In genomic region chr20:23039136-23039875, GRCh38 we compare ENCODE assay signal across 28 cellular contexts. TPM values are rescaled to one million over a fixed set of nuclear protein-coding genes. Genes with fewer than 3 reads are reported as not detected.
"Had no signal": no experiment of that assay in that cellular context is flagged by ENCODE, and none has a peak within 500 bp of the region (broad histone marks: within the 10 kb centered on the region; RNA-seq: fewer than 3 reads in every experiment).

No MANE protein-coding gene starts in this region.

- H3K27me3 ChIP-seq: ascending aorta, Peyer's patch had no signal

- H3K4me3 Mint-ChIP-seq: activated CD4-positive, alpha-beta T cell treated with anti-CD3 and anti-CD28 coated beads, Interleukin-2, amount 10 ng/mL, durations not matched to agents 24 days and 14 days; activated CD8-positive, alpha-beta memory T cell treated with anti-CD3 and anti-CD28 coated beads, Interleukin-2, amount 10 ng/mL, durations not matched to agents 7 days and 5 days; activated naive CD8-positive, alpha-beta T cell treated with anti-CD3 and anti-CD28 coated beads, Interleukin-2, amount 50 U/mL, for 24 hours; activated T-cell treated with anti-CD3 and anti-CD28 coated beads, Interleukin-2, amount 50 U/mL, for 24 hours; brain; T-helper 1 cell treated with Interleukin-12 subunit alpha and Interleukin-12 subunit beta and Interleukin-4 antibody, amounts not matched to agents 30 μg/mL and 1 μg/mL, for 36 hours; WTC11 had no signal

- H3K9me3 Mint-ChIP-seq: activated CD4-positive, alpha-beta T cell treated with anti-CD3 and anti-CD28 coated beads, Interleukin-2, amount 10 ng/mL, durations not matched to agents 24 days and 14 days; activated naive CD4-positive, alpha-beta T cell treated with anti-CD3 and anti-CD28 coated beads, Interleukin-2, amount 50 U/mL, for 72 hours; activated naive CD8-positive, alpha-beta T cell treated with anti-CD3 and anti-CD28 coated beads, Interleukin-2, amount 50 U/mL, for 24 hours; activated T-cell treated with anti-CD3 and anti-CD28 coated beads, Interleukin-2, amount 50 U/mL, for 24 hours; T-helper 1 cell treated with Interleukin-12 subunit alpha and Interleukin-12 subunit beta and Interleukin-4 antibody, amounts not matched to agents 30 μg/mL and 1 μg/mL, for 36 hours had no signal

- H3K36me3 ChIP-seq: ascending aorta, Peyer's patch had no signal

- H3K4me1 Mint-ChIP-seq: activated CD4-positive, alpha-beta T cell treated with anti-CD3 and anti-CD28 coated beads, Interleukin-2, amount 10 ng/mL, durations not matched to agents 24 days and 14 days; activated CD8-positive, alpha-beta memory T cell treated with anti-CD3 and anti-CD28 coated beads, Interleukin-2, amount 10 ng/mL, durations not matched to agents 7 days and 5 days; activated naive CD8-positive, alpha-beta T cell treated with anti-CD3 and anti-CD28 coated beads, Interleukin-2, amount 50 U/mL, for 24 hours had no signal

- H3K4me3 ChIP-seq: ascending aorta, Peyer's patch had no signal

- H3K9me3 ChIP-seq: ascending aorta, Peyer's patch had no signal

- H3K36me3 Mint-ChIP-seq: activated CD8-positive, alpha-beta memory T cell treated with anti-CD3 and anti-CD28 coated beads, Interleukin-2, amount 10 ng/mL, durations not matched to agents 7 days and 5 days; brain; WTC11 had no signal

- DNase-seq: activated CD4-positive, alpha-beta T cell treated with anti-CD3 and anti-CD28 coated beads for 1 hour; activated CD4-positive, alpha-beta T cell treated with anti-CD3 and anti-CD28 coated beads, Interleukin-2, amount 10 ng/mL, durations not matched to agents 24 days and 14 days; activated CD4-positive, alpha-beta T cell treated with anti-CD3 and anti-CD28 coated beads, Interleukin-2, amount 50 U/mL, for 48 hours; activated CD8-positive, alpha-beta memory T cell treated with anti-CD3 and anti-CD28 coated beads, Interleukin-2, amount 10 ng/mL, durations not matched to agents 7 days and 5 days; activated effector memory CD4-positive, alpha-beta T cell treated with anti-CD3 and anti-CD28 coated beads, Interleukin-2, amount 50 U/mL, for 16 hours; activated naive CD4-positive, alpha-beta T cell treated with Interleukin-2 at 50 U/mL for 16 hours; activated naive CD8-positive, alpha-beta T cell treated with anti-CD3 and anti-CD28 coated beads, Interleukin-2, amount 50 U/mL, for 24 hours; activated T-cell treated with anti-CD3 and anti-CD28 coated beads, Interleukin-2, amount 50 U/mL, for 24 hours; amniotic stem cell; Karpas-422; MM.1S; NCI-H1105; NCI-H1436; NCI-H1694 treated with DMSO at 0.1 percent for 48 hours; NCI-H2029 treated with DMSO at 0.1 percent for 48 hours; NCI-H345; NCI-H510A; NCI-H526 treated with DMSO at 0.1 percent for 48 hours; NK-92 treated with Interleukin-12 subunit alpha and Interleukin-12 subunit beta, amount 100 ng/mL, for 24 hours; Peyer's patch; SHP77 treated with DMSO at 0.1 percent for 48 hours had no signal

- H3K27ac ChIP-seq: ascending aorta, Peyer's patch, RWPE1 had no signal

- H3K27ac Mint-ChIP-seq: activated CD4-positive, alpha-beta T cell treated with anti-CD3 and anti-CD28 coated beads, Interleukin-2, amount 10 ng/mL, durations not matched to agents 24 days and 14 days; activated CD8-positive, alpha-beta memory T cell treated with anti-CD3 and anti-CD28 coated beads, Interleukin-2, amount 10 ng/mL, durations not matched to agents 7 days and 5 days; activated naive CD4-positive, alpha-beta T cell treated with anti-CD3 and anti-CD28 coated beads, Interleukin-2, amount 50 U/mL, for 72 hours; activated naive CD8-positive, alpha-beta T cell treated with anti-CD3 and anti-CD28 coated beads, Interleukin-2, amount 50 U/mL, for 24 hours; activated T-cell treated with anti-CD3 and anti-CD28 coated beads, Interleukin-2, amount 50 U/mL, for 24 hours; brain; T-helper 1 cell treated with Interleukin-12 subunit alpha and Interleukin-12 subunit beta and Interleukin-4 antibody, amounts not matched to agents 30 μg/mL and 1 μg/mL, for 36 hours; WTC11 had no signal

- ATAC-seq: activated CD8-positive, alpha-beta memory T cell treated with anti-CD3 and anti-CD28 coated beads, Interleukin-2, amount 10 ng/mL, durations not matched to agents 7 days and 5 days; activated naive CD4-positive, alpha-beta T cell treated with anti-CD3 and anti-CD28 coated beads, Interleukin-2, amount 50 U/mL, for 72 hours; activated naive CD8-positive, alpha-beta T cell treated with anti-CD3 and anti-CD28 coated beads, Interleukin-2, amount 50 U/mL, for 24 hours; WTC11 had no signal

- H3K4me1 ChIP-seq: ascending aorta, Peyer's patch had no signal

RNA-seq across cellular contexts. Expression of gene SSTR4, which starts 4.2 kb away (rescaled TPM):
- total RNA-seq: activated CD4-positive, alpha-beta T cell treated with anti-CD3 and anti-CD28 coated beads, Interleukin-2, amount 10 ng/mL, durations not matched to agents 24 days and 14 days; activated CD8-positive, alpha-beta memory T cell treated with anti-CD3 and anti-CD28 coated beads, Interleukin-2, amount 10 ng/mL, durations not matched to agents 7 days and 5 days; activated naive CD4-positive, alpha-beta T cell treated with anti-CD3 and anti-CD28 coated beads, Interleukin-2, amount 50 U/mL, for 72 hours; ascending aorta; Peyer's patch; SK-MEL-5; WTC11 had no signal

RNA-seq across cellular contexts. Expression of gene THBD, which starts 10.2 kb away (rescaled TPM):
- total RNA-seq: activated CD4-positive, alpha-beta T cell treated with anti-CD3 and anti-CD28 coated beads, Interleukin-2, amount 10 ng/mL, durations not matched to agents 24 days and 14 days; activated CD8-positive, alpha-beta memory T cell treated with anti-CD3 and anti-CD28 coated beads, Interleukin-2, amount 10 ng/mL, durations not matched to agents 7 days and 5 days; activated naive CD4-positive, alpha-beta T cell treated with anti-CD3 and anti-CD28 coated beads, Interleukin-2, amount 50 U/mL, for 72 hours; SK-MEL-5 had no signal

RNA-seq across cellular contexts. Expression of gene CD93, which starts 46.8 kb away (rescaled TPM):
- total RNA-seq: SK-MEL-5 had no signal
